8 cellular contexts compared by ENCODE assay signal in genomic region chr17:18859256-18859655, GRCh38. TPM values are rescaled to one million over a fixed set of nuclear protein-coding genes. Genes with fewer than 3 reads are reported as not detected.
DNase-seq lines count a peak whose midpoint lies in the region; ATAC-seq and TF ChIP-seq lines count a peak whose summit lies in the region.

No MANE protein-coding gene starts in this region.

- TF ChIP-seq CTCF in HCT116 (IDR thresholded peaks at IDR 0.05 in 2 of 3, conservative IDR thresholded peaks at IDR 0.05 in 1 of 3; ENCODE audit: borderline replicate concordance in 1 of 3, insufficient read depth in 1 of 3, low read depth in 2 of 3, low read length in 2 of 3): no peak
- no peak for TF ChIP-seq CTCF in transverse colon (IDR thresholded peaks at IDR 0.05)

- H3K79me2 ChIP-seq in ACC112 (ENCODE audit: control insufficient read depth, insufficient read depth, low read length, unreplicated experiment): peaks cover 61% of the 10 kb centered on the region
- H3K79me2 ChIP-seq in HCT116 (ENCODE audit: insufficient read depth, low read length): peaks cover 44% of the 10 kb centered on the region

- 42 to 60% methylated on average over 3 to 4 of the region's 4 CpGs for WGBS in transverse colon (ENCODE audit: low coverage in 1 of 2), 2 donors

- H3K4me1 ChIP-seq in ACC112 (ENCODE audit: control insufficient read depth, insufficient read depth, low read length, unreplicated experiment) (peaks cover 27% of the 10 kb centered on the region), HCT116 (ENCODE audit: control insufficient read depth in 1 of 2, insufficient read depth in 2 of 2, low read length in 2 of 2) (peaks cover 15 to 34% of the 10 kb centered on the region in 2 experiments; a peak in 3 of 4 replicates), transverse colon (peaks cover 9 to 42% (median 23%) of the 10 kb centered on the region in 4 donors)

- CTCF ChIA-PET in HCT116 (lab: Charles Lee): no interaction called here

- H3K27me3 Mint-ChIP-seq in activated naive CD8-positive, alpha-beta T cell treated with anti-CD3 and anti-CD28 coated beads, Interleukin-2, amount 50 U/mL, for 24 hours: no peaks in the 10 kb centered on the region

- no peaks in the 10 kb centered on the region for H3K9me3 Mint-ChIP-seq in activated naive CD8-positive, alpha-beta T cell treated with anti-CD3 and anti-CD28 coated beads, Interleukin-2, amount 50 U/mL, for 24 hours

- peak overlapping the region; percentile 81 for H3K27ac Mint-ChIP-seq in activated naive CD8-positive, alpha-beta T cell treated with anti-CD3 and anti-CD28 coated beads, Interleukin-2, amount 50 U/mL, for 24 hours

- H2AFZ ChIP-seq in ACC112 (ENCODE audit: low read length, unreplicated experiment) (no peak overlapping the region), HCT116 (ENCODE audit: low read depth, low read length, poor library complexity, severe bottlenecking) (no peak overlapping the region)

- H3K4me3 Mint-ChIP-seq in activated naive CD8-positive, alpha-beta T cell treated with anti-CD3 and anti-CD28 coated beads, Interleukin-2, amount 50 U/mL, for 24 hours: peak overlapping the region; percentile 89

- no peak for TF ChIP-seq RAD21 in HCT116 (IDR thresholded peaks at IDR 0.05; ENCODE audit: low read depth)

- POLR2A ChIA-PET in HCT116 (lab: Charles Lee): interaction anchor here (0.6 to 1.1 kb wide), 2 partner anchors 9 to 17 kb away, joined by 4 read pairs; no protein-coding TSS in a partner anchor

- H3K9me3 ChIP-seq in HCT116 (ENCODE audit: control insufficient read depth in 1 of 2, insufficient read depth in 1 of 2, low read depth in 1 of 2, low read length in 2 of 2) (no peaks in the 10 kb centered on the region), transverse colon (no peaks in the 10 kb centered on the region)

- ATAC-seq in HCT116 (no peak), HG03159 (IDR thresholded peaks at IDR 0.05; ENCODE audit: unreplicated experiment) (no peak)
- ATAC-seq in activated naive CD8-positive, alpha-beta T cell treated with anti-CD3 and anti-CD28 coated beads, Interleukin-2, amount 50 U/mL, for 24 hours: no peak

- DNase-seq in HCT116 (ENCODE audit: low read depth, low spot score) (no peak), islet precursor cell (peak; percentile 41), transverse colon (no peak), KG1 (lab: John Stamatoyannopoulos, UW) (no peak)
- DNase-seq in activated naive CD8-positive, alpha-beta T cell treated with anti-CD3 and anti-CD28 coated beads, Interleukin-2, amount 50 U/mL, for 24 hours: no peak
- no peak for DNase-seq in stimulated activated CD4-positive, alpha-beta T cell treated with anti-CD3 and anti-CD28 coated beads, Interleukin-2, amount 100 ng/mL, for 48 hours

- H3K4me2 ChIP-seq in HCT116 (ENCODE audit: low read length): peak overlapping the region; percentile 68

- no peaks in the 10 kb centered on the region for H3K9me2 ChIP-seq in HCT116 (ENCODE audit: insufficient read depth)

- BruUV-seq in HCT116 (replicated peaks; lab: Mats Ljungman, UMichigan): no TSS peak

- TF ChIP-seq POLR2A in HCT116 (IDR thresholded peaks at IDR 0.05; ENCODE audit: borderline replicate concordance, extremely low read depth, insufficient read depth, insufficient read length): no peak
- TF ChIP-seq POLR2A in transverse colon (IDR thresholded peaks at IDR 0.05): no peak

- H3K36me3 ChIP-seq in ACC112 (ENCODE audit: insufficient read depth, low read length): no peaks in the 10 kb centered on the region
- H3K36me3 ChIP-seq in HCT116 (ENCODE audit: control insufficient read depth in 1 of 2, insufficient read depth in 2 of 2, low read length in 2 of 2): no peaks in the 10 kb centered on the region
- no peaks in the 10 kb centered on the region for H3K36me3 ChIP-seq in transverse colon

- peaks cover 56% of the 10 kb centered on the region for H3K4me1 Mint-ChIP-seq in activated naive CD8-positive, alpha-beta T cell treated with anti-CD3 and anti-CD28 coated beads, Interleukin-2, amount 50 U/mL, for 24 hours

- H4K20me1 ChIP-seq in HCT116 (ENCODE audit: insufficient read depth): no peaks in the 10 kb centered on the region

- no peaks in the 10 kb centered on the region for H3K27me3 ChIP-seq in ACC112 (ENCODE audit: insufficient read depth, low read length)
- H3K27me3 ChIP-seq in HCT116 (ENCODE audit: insufficient read depth, low read length): no peaks in the 10 kb centered on the region
- no peaks in the 10 kb centered on the region for H3K27me3 ChIP-seq in transverse colon

- H3K27ac ChIP-seq in ACC112 (ENCODE audit: low read depth, low read length): no peak overlapping the region
- no peak overlapping the region for H3K27ac ChIP-seq in HCT116 (ENCODE audit: low read depth, low read length)
- H3K27ac ChIP-seq in transverse colon: peak overlapping the region; percentile 92 to 99 (median 98)

- RAD21 ChIA-PET in HCT116 (lab: Charles Lee; ENCODE audit: low non-redundant PET in 1 of 2, low total read pairs in 2 of 2, uncharacterized antibody in 2 of 2, unreplicated experiment in 2 of 2): no interaction called here

- in situ Hi-C loops in transverse colon (cut with MboI; ENCODE audit: low pct_ligation_motif_present in 1 of 4, low pct_unique_long_range_greater_than_20kb in 1 of 4, low sequenced_read_pairs in 3 of 4): no loop called here

- intact Hi-C loops in HCT116 (cut with micrococcal nuclease): no loop called here
- intact Hi-C loops in transverse colon (cut with DNase I; ENCODE audit: low total_unique reads): no loop called here

- no peak for TF ChIP-seq EP300 in transverse colon (IDR thresholded peaks at IDR 0.05; ENCODE audit: low read depth)

- H3K4me3 ChIP-seq in ACC112 (ENCODE audit: low read depth, low read length): peak overlapping the region; percentile 81
- peak overlapping the region; percentile 61 to 82; a peak in 2 of 4 replicates for H3K4me3 ChIP-seq in HCT116 (replicated peaks in 1 of 2; ENCODE audit: low read depth in 1 of 2, low read length in 2 of 2)
- peak overlapping the region in 2 of 4 donors; percentile 99 to 100 for H3K4me3 ChIP-seq in transverse colon

- peaks cover 2% of the 10 kb centered on the region for H3K36me3 Mint-ChIP-seq in activated naive CD8-positive, alpha-beta T cell treated with anti-CD3 and anti-CD28 coated beads, Interleukin-2, amount 50 U/mL, for 24 hours (ENCODE audit: low read depth)

- H3K9ac ChIP-seq in HCT116 (ENCODE audit: low read length): peak overlapping the region; percentile 79

TF ChIP-seq in HCT116, 20 proteins besides CTCF, POLR2A, EP300 and RAD21:
- no peak for TF ChIP-seq EGR1 (IDR thresholded peaks at IDR 0.05; ENCODE audit: low read depth)
- no peak for TF ChIP-seq TCF7L2 (IDR thresholded peaks at IDR 0.05; ENCODE audit: borderline replicate concordance, extremely low read depth, insufficient read depth, insufficient read length)
- no peak for TF ChIP-seq CEBPB (IDR thresholded peaks at IDR 0.05; ENCODE audit: low read depth)
- no peak for TF ChIP-seq SP1 (IDR thresholded peaks at IDR 0.05; ENCODE audit: low read depth)
- no peak for TF ChIP-seq EZH2 (IDR thresholded peaks at IDR 0.05)
- no peak for TF ChIP-seq ZFX (IDR thresholded peaks at IDR 0.05)

RNA-seq across cellular contexts. Expression of gene PRPSAP2, which starts 1.3 kb away (rescaled TPM):
- total RNA-seq in HCT116 (2021; ENCODE audit: unreplicated experiment): 37.8 TPM
- polyA plus RNA-seq in HCT116 (2012): 28.5 and 34.1 TPM in 2 replicates
- total RNA-seq in transverse colon: 10 to 100 TPM; 22.4 to 77.0 (median 27.2) TPM

Comparison
In these comparisons a context has a peak if more than half of its experiments do, and no peak if none do; other contexts are left out.
1. H3K27ac ChIP-seq: peak in transverse colon (4 of 4); none in ACC112 (single experiment) and HCT116 (single experiment).